ENCODE assay signal across 8 cellular contexts in the genomic region with DNA sequence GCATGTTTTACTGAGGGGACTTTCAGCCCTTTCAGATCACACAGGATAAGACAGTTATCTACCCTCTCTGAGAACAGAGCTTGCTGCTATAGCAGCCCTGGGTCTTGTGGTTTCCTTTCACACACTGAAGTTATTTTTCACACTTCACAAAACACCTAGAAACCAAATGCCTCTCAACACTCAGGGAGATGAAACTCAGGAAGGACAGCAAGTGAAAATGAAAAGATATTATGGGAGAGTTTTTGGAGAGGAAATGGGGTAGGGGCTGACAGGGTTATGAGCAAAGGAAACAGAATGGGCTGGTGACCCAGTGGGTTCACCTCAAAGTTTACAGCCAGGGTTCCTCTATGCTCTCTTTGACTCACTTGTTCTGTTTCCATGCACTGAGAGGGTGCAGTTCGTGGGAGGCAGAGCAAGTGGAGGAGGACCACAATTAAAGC. TPM values are rescaled to one million over a fixed set of nuclear protein-coding genes. Genes with fewer than 3 reads are reported as not detected.
DNase-seq lines count a peak whose midpoint lies in the region; ATAC-seq and TF ChIP-seq lines count a peak whose summit lies in the region.

No MANE protein-coding gene starts in this region.

- intact Hi-C loops in lower leg skin (cut with DNase I; ENCODE audit: low total_unique reads): no loop called here

- TF ChIP-seq CTCF in lower leg skin (IDR thresholded peaks at IDR 0.05): no peak

- ATAC-seq in GM19025 (IDR thresholded peaks at IDR 0.05; ENCODE audit: low read depth, unreplicated experiment): peak; percentile 75
- peak; percentile 68 for ATAC-seq in HG03095 (IDR thresholded peaks at IDR 0.05; ENCODE audit: unreplicated experiment)

- DNase-seq in activated CD8-positive, alpha-beta memory T cell treated with anti-CD3 and anti-CD28 coated beads, Interleukin-2, amount 50 U/mL, for 4 hours: peak; percentile 64
- peak; percentile 44 for DNase-seq in stimulated activated CD8-positive, alpha-beta memory T cell treated with anti-CD3 and anti-CD28 coated beads, Interleukin-12 subunit alpha, Interleukin-12 subunit beta, amount 100 ng/mL, for 1 hour (ENCODE audit: low read depth)
- DNase-seq in OCI-M1 (lab: John Stamatoyannopoulos, UW) (no peak), lower leg skin (ENCODE audit: low spot score in 2 of 2) (no peak), AG08395 (ENCODE audit: low spot score) (no peak), iPS-NIHi11 (ENCODE audit: low spot score) (no peak)

- 61 to 69% methylated on average over 1 of the region's 1 CpG for WGBS in lower leg skin, 2 donors

- TF ChIP-seq POLR2A in lower leg skin (IDR thresholded peaks at IDR 0.05): no peak

- H3K4me3 ChIP-seq in lower leg skin (ENCODE audit: low read depth, poor library complexity, severe bottlenecking): no peak overlapping the region

RNA-seq across cellular contexts. Expression of a gene that starts 17.0 kb away (rescaled TPM):
- 1 to 10 TPM in 3 of 4 donors, under 1 TPM in 1; 0.53 to 7.2 (median 5.0) TPM for total RNA-seq in lower leg skin

RNA-seq across cellular contexts. Expression of a gene that starts 36.3 kb away (rescaled TPM):
- 10 to 100 TPM in 2 of 4 donors, 1 to 10 TPM in 2; 3.6 to 23.6 (median 9.7) TPM for total RNA-seq in lower leg skin

RNA-seq across cellular contexts. Expression of a gene that starts 47.9 kb away (rescaled TPM):
- 1 to 10 TPM; 1.5 to 4.6 (median 2.7) TPM for total RNA-seq in lower leg skin

Comparison
In these comparisons a context has a peak if more than half of its experiments do, and no peak if none do; other contexts are left out.
1. DNase-seq: peak in activated CD8-positive, alpha-beta memory T cell treated with anti-CD3 and anti-CD28 coated beads, Interleukin-2, amount 50 U/mL, for 4 hours (single experiment) and stimulated activated CD8-positive, alpha-beta memory T cell treated with anti-CD3 and anti-CD28 coated beads, Interleukin-12 subunit alpha, Interleukin-12 subunit beta, amount 100 ng/mL, for 1 hour (single experiment); none in OCI-M1 (single experiment), lower leg skin (0 of 2), AG08395 (single experiment) and iPS-NIHi11 (single experiment).